Comparison of ENCODE assay signal across 6 cellular contexts in genomic region chr7:45846536-45846935, GRCh38. TPM values are rescaled to one million over a fixed set of nuclear protein-coding genes. Genes with fewer than 3 reads are reported as not detected.
"Had no signal": no experiment of that assay in that cellular context is flagged by ENCODE, and none has a peak within 500 bp of the region (broad histone marks: within the 10 kb centered on the region; RNA-seq: fewer than 3 reads in every experiment).

No MANE protein-coding gene starts in this region.

RNA-seq across cellular contexts. Expression of gene CCDC201, which starts 26.3 kb away (rescaled TPM):
- total RNA-seq: LHCN-M2, MCF 10A, Peyer's patch, Right ventricle myocardium superior, SJSA1 had no signal
- polyA plus RNA-seq: SK-N-SH had no signal

RNA-seq across cellular contexts. Expression of gene IGFBP1, which starts 41.8 kb away (rescaled TPM):
- total RNA-seq: MCF 10A, Peyer's patch, Right ventricle myocardium superior, SJSA1 had no signal
- polyA plus RNA-seq: SK-N-SH had no signal
